Comparison of ENCODE assay signal across 18 cellular contexts in genomic region chr10:120426306-120426705, GRCh38. TPM values are rescaled to one million over a fixed set of nuclear protein-coding genes. Genes with fewer than 3 reads are reported as not detected.
"Had no signal": no experiment of that assay in that cellular context is flagged by ENCODE, and none has a peak within 500 bp of the region (broad histone marks: within the 10 kb centered on the region; RNA-seq: fewer than 3 reads in every experiment).

No MANE protein-coding gene starts in this region.

- H3K27ac Mint-ChIP-seq: activated naive CD8-positive, alpha-beta T cell treated with anti-CD3 and anti-CD28 coated beads for 36 hours; mesothelial cell of epicardium; stimulated activated naive B cell treated with anti-CD40 and anti-IgM and Interleukin-4, amounts not matched to agents 10 μg/mL and 1 μg/mL and 100 μg/mL, for 72 hours; T-helper 2 cell treated with Interferon-gamma antibody and Interleukin-4, amounts not matched to agents 5 μg/mL and 100 μg/mL, for 36 hours had no signal

- H3K9me3 ChIP-seq: ascending aorta, colonic mucosa, spleen, tibial nerve had no signal

- H3K36me3 ChIP-seq: ascending aorta, colonic mucosa, gastroesophageal sphincter, spleen, tibial nerve had no signal

- H3K27ac ChIP-seq: ascending aorta, colonic mucosa, gastroesophageal sphincter, hepatocyte, spleen, tibial nerve had no signal

- H3K36me3 Mint-ChIP-seq: activated naive CD8-positive, alpha-beta T cell treated with anti-CD3 and anti-CD28 coated beads for 36 hours; mesothelial cell of epicardium; stimulated activated naive B cell treated with anti-CD40 and anti-IgM and Interleukin-4, amounts not matched to agents 10 μg/mL and 1 μg/mL and 100 μg/mL, for 72 hours had no signal

- ATAC-seq: activated T-cell treated with anti-CD3 and anti-CD28 coated beads, Interleukin-2, amount 50 U/mL, for 4 hours; gastroesophageal sphincter; right cardiac atrium; stimulated activated naive B cell treated with anti-CD40 and anti-IgM and Interleukin-4, amounts not matched to agents 10 μg/mL and 1 μg/mL and 100 μg/mL, for 72 hours had no signal

- H3K4me2 ChIP-seq: hepatocyte had no signal

- H3K4me1 ChIP-seq: ascending aorta, colonic mucosa, gastroesophageal sphincter, spleen, tibial nerve had no signal

- DNase-seq: activated CD4-positive, alpha-beta T cell treated with anti-CD3 and anti-CD28 coated beads, Interleukin-2, amount 50 U/mL, for 4 hours; activated CD4-positive, CD25-positive, alpha-beta regulatory T cell treated with anti-CD3 and anti-CD28 coated beads, Interleukin-2, amount 50 U/mL, for 72 hours; activated gamma-delta T cell treated with Interleukin-2 at 50 U/mL for 16 hours; activated naive CD8-positive, alpha-beta T cell treated with anti-CD3 and anti-CD28 coated beads for 36 hours; activated T-cell treated with anti-CD3 and anti-CD28 coated beads, Interleukin-2, amount 50 U/mL, for 4 hours; colonic mucosa; effector CD4-positive, alpha-beta T cell; right cardiac atrium; spleen; stimulated activated CD4-positive, alpha-beta T cell treated with anti-CD3 and anti-CD28 coated beads, Interleukin-1b, Interleukin-23, amount 100 ng/mL, for 48 hours; stimulated activated naive B cell treated with anti-CD40 and anti-IgM and Interleukin-4, amounts not matched to agents 10 μg/mL and 1 μg/mL and 100 μg/mL, for 72 hours had no signal

- H3K27me3 ChIP-seq: ascending aorta, colonic mucosa, tibial nerve had no signal

- H3K79me2 ChIP-seq: hepatocyte had no signal

- H3K4me3 ChIP-seq: ascending aorta, colonic mucosa, gastroesophageal sphincter, hepatocyte, spleen, tibial nerve had no signal

- H2AFZ ChIP-seq: hepatocyte had no signal

- H3K4me1 Mint-ChIP-seq: stimulated activated naive B cell treated with anti-CD40 and anti-IgM and Interleukin-4, amounts not matched to agents 10 μg/mL and 1 μg/mL and 100 μg/mL, for 72 hours had no signal

- H3K4me3 Mint-ChIP-seq: activated naive CD8-positive, alpha-beta T cell treated with anti-CD3 and anti-CD28 coated beads for 36 hours; activated T-cell treated with anti-CD3 and anti-CD28 coated beads, Interleukin-2, amount 50 U/mL, for 4 hours; mesothelial cell of epicardium; stimulated activated naive B cell treated with anti-CD40 and anti-IgM and Interleukin-4, amounts not matched to agents 10 μg/mL and 1 μg/mL and 100 μg/mL, for 72 hours; T-helper 2 cell treated with Interferon-gamma antibody and Interleukin-4, amounts not matched to agents 5 μg/mL and 100 μg/mL, for 36 hours had no signal

- H3K9me3 Mint-ChIP-seq: mesothelial cell of epicardium; T-helper 2 cell treated with Interferon-gamma antibody and Interleukin-4, amounts not matched to agents 5 μg/mL and 100 μg/mL, for 36 hours had no signal

RNA-seq across cellular contexts. Expression of gene PLPP4, which starts 30.7 kb away (rescaled TPM):
- total RNA-seq: activated naive CD8-positive, alpha-beta T cell treated with anti-CD3 and anti-CD28 coated beads for 36 hours; activated T-cell treated with anti-CD3 and anti-CD28 coated beads, Interleukin-2, amount 50 U/mL, for 4 hours; ascending aorta; posterior vena cava; right cardiac atrium; spleen; tibial nerve had no signal
- polyA plus RNA-seq: spleen had no signal
